In genomic region chr6:170114956-170115855, GRCh38 we compare ENCODE assay signal across 12 cellular contexts.
DNase-seq lines count a peak whose midpoint lies in the region; TF ChIP-seq lines count a peak whose summit lies in the region.
"Had no signal": no experiment of that assay in that cellular context is flagged by ENCODE, and none has a peak within 500 bp of the region (broad histone marks: within the 10 kb centered on the region; RNA-seq: fewer than 3 reads in every experiment).

No MANE protein-coding gene starts in this region.

- peak overlapping the region; percentile 15 for H2AK5ac ChIP-seq in neuronal stem cell (ENCODE audit: low read depth, low read length)

- H3K9me3 Mint-ChIP-seq in chondrocyte (ENCODE audit: low read depth) = peaks cover 10% of the 10 kb centered on the region

- no peak overlapping the region for H3K14ac ChIP-seq in neuronal stem cell (ENCODE audit: low read length)

- H3K9ac ChIP-seq in neuronal stem cell (ENCODE audit: low read depth, low read length, poor library complexity) = no peak overlapping the region

- peaks cover 16% of the 10 kb centered on the region for H3K27me3 Mint-ChIP-seq in chondrocyte (ENCODE audit: low read depth)

- no peak overlapping the region for H3K4me3 ChIP-seq in neuronal stem cell (ENCODE audit: low read length in 2 of 2)
- H3K4me3 ChIP-seq: PC-9 had no signal

- no peaks in the 10 kb centered on the region for H3K36me3 ChIP-seq in neuronal stem cell (replicated peaks in 1 of 2; ENCODE audit: control insufficient read depth in 2 of 2, insufficient read depth in 2 of 2, low read length in 2 of 2)

- H3K79me1 ChIP-seq in neuronal stem cell (ENCODE audit: low read depth, low read length) = no peaks in the 10 kb centered on the region

- peaks cover 0 to 14% (median 0%) of the 10 kb centered on the region in 3 experiments for H3K27me3 ChIP-seq in neuronal stem cell (ENCODE audit: control insufficient read depth in 3 of 3, insufficient read depth in 3 of 3, low read depth in 1 of 3, low read length in 3 of 3)

- no peaks in the 10 kb centered on the region for H3K9me3 ChIP-seq in neuronal stem cell (replicated peaks in 1 of 2; ENCODE audit: control insufficient read depth in 2 of 2, insufficient read depth in 1 of 2, low read depth in 1 of 2, low read length in 2 of 2)

- H3K4me3 Mint-ChIP-seq in chondrocyte (ENCODE audit: unreplicated experiment) = no peak overlapping the region
- H3K4me3 Mint-ChIP-seq: CD8-positive, alpha-beta T cell; T-helper 1 cell treated with Interleukin-12 subunit alpha and Interleukin-12 subunit beta and Interleukin-4 antibody, amounts not matched to agents 30 μg/mL and 1 μg/mL, for 36 hours had no signal

- no peaks in the 10 kb centered on the region for H3K4me1 Mint-ChIP-seq in chondrocyte (ENCODE audit: low read depth)

- peak overlapping the region; percentile 19 for H3K27ac ChIP-seq in C4-2B
- no peak overlapping the region for H3K27ac ChIP-seq in neuronal stem cell (replicated peaks; ENCODE audit: low read length)
- H3K27ac ChIP-seq: PC-9 had no signal

- H3K4ac ChIP-seq in neuronal stem cell (ENCODE audit: low read length) = no peak overlapping the region

- H2BK5ac ChIP-seq in neuronal stem cell (ENCODE audit: low read length) = no peak overlapping the region

- H3K23ac ChIP-seq in neuronal stem cell (ENCODE audit: low read depth, low read length, poor library complexity) = no peak overlapping the region

- no peak overlapping the region for H2BK15ac ChIP-seq in neuronal stem cell (ENCODE audit: low read length)

- H3K4me1 ChIP-seq in neuronal stem cell (ENCODE audit: control insufficient read depth in 2 of 2, insufficient read depth in 1 of 2, low read depth in 1 of 2, low read length in 2 of 2) = peaks cover 0 to 6% of the 10 kb centered on the region in 2 donors

- peak; percentile 75 for DNase-seq in COR-L47 (lab: John Stamatoyannopoulos, UW)
- peak; percentile 77 for DNase-seq in chondrocyte (ENCODE audit: low spot score)
- no peak for DNase-seq in neuronal stem cell (ENCODE audit: low spot score)
- no peak for DNase-seq in GM19240 (ENCODE audit: insufficient read length, low spot score)
- DNase-seq in NCI-H2227 treated with DMSO at 0.1 percent for 48 hours (lab: John Stamatoyannopoulos, UW) = no peak
- no peak for DNase-seq in NOMO-1 treated with DMSO at 0.1 percent for 48 hours (lab: John Stamatoyannopoulos, UW; ENCODE audit: unreplicated experiment)
- DNase-seq: NCI-H187, PC-9, substantia nigra had no signal

- no peak overlapping the region for H4K91ac ChIP-seq in neuronal stem cell (ENCODE audit: low read depth, low read length, poor library complexity)

- H2BK120ac ChIP-seq in neuronal stem cell (ENCODE audit: low read depth, low read length) = no peak overlapping the region

- H3K27ac Mint-ChIP-seq in chondrocyte (ENCODE audit: unreplicated experiment) = no peak overlapping the region
- H3K27ac Mint-ChIP-seq: CD8-positive, alpha-beta T cell; T-helper 1 cell treated with Interleukin-12 subunit alpha and Interleukin-12 subunit beta and Interleukin-4 antibody, amounts not matched to agents 30 μg/mL and 1 μg/mL, for 36 hours had no signal

- peaks cover 4% of the 10 kb centered on the region for H3K36me3 Mint-ChIP-seq in chondrocyte (ENCODE audit: low read depth)

- H2AFZ ChIP-seq in neuronal stem cell (ENCODE audit: low read length) = no peak overlapping the region
- H2AFZ ChIP-seq: PC-9 had no signal

- no peak overlapping the region for H4K8ac ChIP-seq in neuronal stem cell (ENCODE audit: low read depth, low read length)

- H2BK12ac ChIP-seq in neuronal stem cell (ENCODE audit: low read length) = no peak overlapping the region

- H3K4me2 ChIP-seq in neuronal stem cell (ENCODE audit: insufficient read depth, low read length, poor library complexity, severe bottlenecking) = no peak overlapping the region
- H3K4me2 ChIP-seq: PC-9 had no signal

- H3K18ac ChIP-seq in neuronal stem cell (ENCODE audit: low read length) = no peak overlapping the region

- no CpG with 5 or more reads among the region's 15 CpGs for WGBS in neuronal stem cell (ENCODE audit: extremely low coverage in 2 of 2, insufficient read length in 2 of 2, insufficient replicate concordance in 1 of 2), 2 donors

- TF ChIP-seq CTCF in C4-2B (conservative IDR thresholded peaks at IDR 0.05) = no peak
- TF ChIP-seq CTCF in chondrocyte (IDR thresholded peaks at IDR 0.05) = no peak

Comparison
In these comparisons a context has a peak if more than half of its experiments do, and no peak if none do; other contexts are left out.
1. DNase-seq: peak in COR-L47 (single experiment) and chondrocyte (single experiment); none in neuronal stem cell (single experiment), GM19240 (single experiment), NCI-H2227 treated with DMSO at 0.1 percent for 48 hours (single experiment) and NOMO-1 treated with DMSO at 0.1 percent for 48 hours (single experiment).